Comparison of ENCODE assay signal across 12 cellular contexts in genomic region chr6:168616807-168617756, GRCh38.
DNase-seq lines count a peak whose midpoint lies in the region; ATAC-seq and TF ChIP-seq lines count a peak whose summit lies in the region.
"Had no signal": no experiment of that assay in that cellular context is flagged by ENCODE, and none has a peak within 500 bp of the region (broad histone marks: within the 10 kb centered on the region; RNA-seq: fewer than 3 reads in every experiment).

No MANE protein-coding gene starts in this region.

- no CpG with 5 or more reads among the region's 22 CpGs for WGBS in trophoblast cell (ENCODE audit: extremely low coverage, insufficient coverage, insufficient read length)

- peak overlapping the region; percentile 53 for H4K91ac ChIP-seq in trophoblast cell (ENCODE audit: low read depth, low read length)

- H3K4me1 ChIP-seq in cardiac muscle cell (ENCODE audit: low read depth) = no peaks in the 10 kb centered on the region
- H3K4me1 ChIP-seq in trophoblast cell (ENCODE audit: control insufficient read depth in 1 of 2, insufficient read depth in 2 of 2, low read length in 2 of 2) = peaks cover 8 to 9% of the 10 kb centered on the region in 2 experiments

- H3K79me1 ChIP-seq in trophoblast cell (ENCODE audit: low read length) = peaks cover 7% of the 10 kb centered on the region

- H3K18ac ChIP-seq in trophoblast cell (ENCODE audit: low read length) = no peak overlapping the region

- H3K23ac ChIP-seq in trophoblast cell (ENCODE audit: low read length) = no peak overlapping the region

- H3K27me3 Mint-ChIP-seq in Calu3 (ENCODE audit: unreplicated experiment) (no peaks in the 10 kb centered on the region), mesothelial cell of epicardium (ENCODE audit: low read depth) (no peaks in the 10 kb centered on the region)
- H3K27me3 Mint-ChIP-seq: dendritic cell treated with granulocyte-macrophage colony-stimulating factor and Interleukin-4, amounts not matched to agents 40 ng/mL and 50 ng/mL, for 4 days had no signal

- DNase-seq in Calu3 (peak; percentile 65), NCI-H69 (lab: John Stamatoyannopoulos, UW) (peak; percentile 17), cardiac muscle cell (ENCODE audit: low read depth in 1 of 2, low spot score in 1 of 2) (no peak), trophoblast cell (peak in 1 of 2 donors; percentile 16), OCI-M2 (lab: John Stamatoyannopoulos, UW; ENCODE audit: unreplicated experiment) (no peak), mesothelial cell of epicardium (ENCODE audit: low spot score in 2 of 2, unreplicated experiment in 2 of 2) (no peak)
- DNase-seq: activated CD4-positive, alpha-beta T cell treated with anti-CD3 and anti-CD28 coated beads, Interleukin-2, amount 10 ng/mL, durations not matched to agents 7 days and 5 days; SHP77 treated with DMSO at 0.1 percent for 48 hours had no signal

- H2BK5ac ChIP-seq in trophoblast cell (ENCODE audit: low read depth, low read length, poor library complexity) = peak overlapping the region; percentile 5

- H3K4me3 ChIP-seq in cardiac muscle cell = no peak overlapping the region
- no peak overlapping the region for H3K4me3 ChIP-seq in trophoblast cell (ENCODE audit: low read depth, low read length)

- no peak overlapping the region for H3K27ac ChIP-seq in cardiac muscle cell
- no peak overlapping the region for H3K27ac ChIP-seq in trophoblast cell (ENCODE audit: low read depth, low read length)

- no peaks in the 10 kb centered on the region for H3K9me3 ChIP-seq in cardiac muscle cell (ENCODE audit: low read depth)
- peaks cover 6% of the 10 kb centered on the region for H3K9me3 ChIP-seq in trophoblast cell (ENCODE audit: insufficient read depth, low read depth, low read length)

- peak overlapping the region; percentile 54 for H3K27ac Mint-ChIP-seq in Calu3 (ENCODE audit: unreplicated experiment)
- H3K27ac Mint-ChIP-seq in mesothelial cell of epicardium = no peak overlapping the region
- H3K27ac Mint-ChIP-seq: activated CD4-positive, alpha-beta T cell treated with anti-CD3 and anti-CD28 coated beads, Interleukin-2, amount 10 ng/mL, durations not matched to agents 7 days and 5 days; CD14-positive monocyte; dendritic cell treated with granulocyte-macrophage colony-stimulating factor and Interleukin-4, amounts not matched to agents 40 ng/mL and 50 ng/mL, for 4 days had no signal

- intact Hi-C loops in Calu3 (cut with micrococcal nuclease; ENCODE audit: unreplicated experiment) = loop anchor here (1.0 to 5.0 kb wide), 3 partner anchors 70 to 267 kb away; no protein-coding TSS in a partner anchor

- H3K79me2 ChIP-seq in trophoblast cell (ENCODE audit: control insufficient read depth, insufficient read depth, low read length, poor library complexity) = peaks cover 2% of the 10 kb centered on the region

- no peak overlapping the region for H3K4ac ChIP-seq in trophoblast cell (ENCODE audit: low read depth, low read length)

- H3K27me3 ChIP-seq in cardiac muscle cell (no peaks in the 10 kb centered on the region), trophoblast cell (ENCODE audit: insufficient read depth, low read length) (no peaks in the 10 kb centered on the region)

- no peak overlapping the region for H3K4me3 Mint-ChIP-seq in Calu3 (ENCODE audit: low read depth, unreplicated experiment)
- H3K4me3 Mint-ChIP-seq in mesothelial cell of epicardium = no peak overlapping the region
- H3K4me3 Mint-ChIP-seq: activated CD4-positive, alpha-beta T cell treated with anti-CD3 and anti-CD28 coated beads, Interleukin-2, amount 10 ng/mL, durations not matched to agents 7 days and 5 days; CD14-positive monocyte; dendritic cell treated with granulocyte-macrophage colony-stimulating factor and Interleukin-4, amounts not matched to agents 40 ng/mL and 50 ng/mL, for 4 days had no signal

- BruUV-seq in Calu3 (replicated peaks; lab: Mats Ljungman, UMichigan) = no TSS peak

- peak overlapping the region; percentile 8 for H2BK12ac ChIP-seq in trophoblast cell (ENCODE audit: low read length)

- CTCF ChIA-PET in Calu3 (lab: Charles Lee) = no interaction called here

- peaks cover 14% of the 10 kb centered on the region for H3K9me3 Mint-ChIP-seq in Calu3 (ENCODE audit: low read depth, unreplicated experiment)
- peaks cover 11% of the 10 kb centered on the region for H3K9me3 Mint-ChIP-seq in mesothelial cell of epicardium

- peak; percentile 53 for TF ChIP-seq CTCF in Calu3 (IDR thresholded peaks at IDR 0.05; ENCODE audit: unreplicated experiment)
- peak; percentile 9 for TF ChIP-seq CTCF in cardiac muscle cell (IDR thresholded peaks at IDR 0.05; ENCODE audit: low read depth, low read length)
- no peak for TF ChIP-seq CTCF in mesothelial cell of epicardium (IDR thresholded peaks at IDR 0.05; ENCODE audit: unreplicated experiment)

- H3K36me3 Mint-ChIP-seq in Calu3 (ENCODE audit: insufficient read depth, unreplicated experiment) (peaks cover 8% of the 10 kb centered on the region), mesothelial cell of epicardium (no peaks in the 10 kb centered on the region)
- H3K36me3 Mint-ChIP-seq: CD14-positive monocyte had no signal

- ATAC-seq in GM18868 (IDR thresholded peaks at IDR 0.05; ENCODE audit: unreplicated experiment) (no peak), GM21576 (IDR thresholded peaks at IDR 0.05; ENCODE audit: unreplicated experiment) (no peak)

- H2AK5ac ChIP-seq in trophoblast cell (ENCODE audit: low read length) = no peak overlapping the region

- H3K14ac ChIP-seq in trophoblast cell (ENCODE audit: low read length) = peak overlapping the region; percentile 15

- H4K12ac ChIP-seq in trophoblast cell (ENCODE audit: low read depth, low read length) = no peak overlapping the region

- H3K4me2 ChIP-seq in trophoblast cell (ENCODE audit: low read length) = no peak overlapping the region

- no peak overlapping the region for H3K9ac ChIP-seq in trophoblast cell (ENCODE audit: low read length)

- no peaks in the 10 kb centered on the region for H3K36me3 ChIP-seq in cardiac muscle cell
- no peaks in the 10 kb centered on the region for H3K36me3 ChIP-seq in trophoblast cell (ENCODE audit: control insufficient read depth in 1 of 2, insufficient read depth in 2 of 2, low read length in 2 of 2)

- H2BK120ac ChIP-seq in trophoblast cell (ENCODE audit: insufficient read depth, low read length, poor library complexity) = peak overlapping the region; percentile 2

- no peak overlapping the region for H2AFZ ChIP-seq in trophoblast cell (ENCODE audit: insufficient read depth, low read length, poor library complexity)

- H3K4me1 Mint-ChIP-seq in Calu3 (ENCODE audit: low read depth, unreplicated experiment) (peaks cover 36% of the 10 kb centered on the region), mesothelial cell of epicardium (peaks cover 32% of the 10 kb centered on the region)
- H3K4me1 Mint-ChIP-seq: activated CD4-positive, alpha-beta T cell treated with anti-CD3 and anti-CD28 coated beads, Interleukin-2, amount 10 ng/mL, durations not matched to agents 7 days and 5 days; CD14-positive monocyte had no signal

- H4K8ac ChIP-seq in trophoblast cell (ENCODE audit: low read depth, low read length) = peak overlapping the region; percentile 10

Comparison
In these comparisons a context has a peak if more than half of its experiments do, and no peak if none do; other contexts are left out.
1. DNase-seq: peak in Calu3 (single experiment) and NCI-H69 (single experiment); none in cardiac muscle cell (0 of 2), OCI-M2 (single experiment) and mesothelial cell of epicardium (0 of 2).